13 cellular contexts compared by ENCODE assay signal in the genomic region with DNA sequence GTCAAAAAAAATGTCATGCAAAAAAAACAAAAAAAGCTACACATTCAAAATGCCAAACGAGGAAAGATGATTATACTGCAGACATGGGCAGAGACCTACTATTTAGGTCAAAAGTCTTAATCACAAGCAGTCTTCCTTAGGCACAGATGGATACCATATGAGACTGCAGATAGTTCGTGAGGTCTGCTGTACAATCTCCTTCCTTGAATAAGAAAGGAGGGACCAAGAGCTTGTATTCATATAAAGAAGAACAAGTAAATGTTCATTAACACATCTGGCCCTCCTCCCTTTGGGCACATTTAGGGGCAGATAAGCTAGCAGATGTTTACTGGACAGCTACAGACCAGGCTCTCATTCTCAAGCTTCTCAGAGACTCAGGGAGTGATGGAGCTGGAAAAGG.
"Had no signal": no experiment of that assay in that cellular context is flagged by ENCODE, and none has a peak within 500 bp of the region (broad histone marks: within the 10 kb centered on the region; RNA-seq: fewer than 3 reads in every experiment).

No MANE protein-coding gene starts in this region.

- H3K4me3 ChIP-seq: coronary artery, tibial nerve had no signal

- DNase-seq: activated CD4-positive, alpha-beta T cell treated with anti-CD3 and anti-CD28 coated beads, Interleukin-2, amount 50 U/mL, for 4 hours; activated gamma-delta T cell; amniotic stem cell; central memory CD4-positive, alpha-beta T cell; left cardiac atrium; natural killer cell; stimulated activated CD4-positive, alpha-beta T cell treated with anti-CD3 and anti-CD28 coated beads, Interleukin-2, amount 100 ng/mL, for 24 hours; stimulated activated naive CD8-positive, alpha-beta T cell treated with anti-CD3 and anti-CD28 coated beads, Interleukin-15, Interleukin-2, amounts not matched to agents 100 U/mL and 50 U/mL, for 24 hours; substantia nigra had no signal

- H3K27ac Mint-ChIP-seq: activated naive CD8-positive, alpha-beta T cell had no signal

- H3K9me3 ChIP-seq: tibial nerve had no signal

- H3K27me3 Mint-ChIP-seq: activated naive CD8-positive, alpha-beta T cell; brain had no signal

- H3K27ac ChIP-seq: coronary artery, tibial nerve had no signal

- ATAC-seq: left cardiac atrium; natural killer cell; stimulated activated naive CD8-positive, alpha-beta T cell treated with anti-CD3 and anti-CD28 coated beads, Interleukin-15, Interleukin-2, amounts not matched to agents 100 U/mL and 50 U/mL, for 24 hours had no signal

- H3K9me3 Mint-ChIP-seq: brain, natural killer cell had no signal

- H3K4me3 Mint-ChIP-seq: activated naive CD8-positive, alpha-beta T cell; brain; natural killer cell had no signal

- H3K27me3 ChIP-seq: tibial nerve had no signal
